ENCODE assay signal across 2 cellular contexts in the genomic region with DNA sequence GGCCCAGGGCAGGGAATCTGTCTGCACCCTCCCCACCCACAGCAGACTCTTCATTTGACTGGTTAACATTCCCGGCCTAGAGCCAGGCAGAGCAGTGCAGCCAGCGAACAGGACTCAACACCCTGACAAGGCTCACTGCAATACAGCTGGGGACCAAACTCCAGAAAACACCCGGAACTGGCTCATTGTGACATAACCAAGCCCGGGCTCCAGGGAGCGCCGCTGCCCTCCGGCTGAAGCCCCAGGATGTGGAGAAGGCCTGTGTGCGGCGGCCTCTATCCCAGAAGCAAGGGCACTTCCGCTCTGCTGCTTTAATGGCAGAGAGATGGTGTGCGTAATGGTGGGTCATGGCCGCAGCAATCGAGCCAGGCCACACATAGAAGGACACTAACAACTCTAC.
TF ChIP-seq lines count a peak whose summit lies in the region.

No MANE protein-coding gene starts in this region.

TF ChIP-seq in A549, 52 proteins besides CTCF, POLR2A, EP300 and RAD21:
- TF ChIP-seq CHD4 (IDR thresholded peaks at IDR 0.05; ENCODE audit: borderline replicate concordance) (no peak), RNF2 (IDR thresholded peaks at IDR 0.05; ENCODE audit: borderline replicate concordance, low read depth) (no peak), GATA3 (IDR thresholded peaks at IDR 0.05; ENCODE audit: borderline replicate concordance) (no peak), SREBF2 (IDR thresholded peaks at IDR 0.05) (no peak)

TF ChIP-seq in K562, 482 proteins besides CTCF, POLR2A, EP300 and RAD21:
- TF ChIP-seq POLR2G (IDR thresholded peaks at IDR 0.05; ENCODE audit: low read depth, low read length), result 0 out of 2 replicates have a peak, but pooled peaks have one; percentile 15
- no peak for TF ChIP-seq ZNF175 (CRISPR knock-in tag; IDR thresholded peaks at IDR 0.05; ENCODE audit: low read depth)
